ENCODE assay signal across 1 cellular context in the genomic region with DNA sequence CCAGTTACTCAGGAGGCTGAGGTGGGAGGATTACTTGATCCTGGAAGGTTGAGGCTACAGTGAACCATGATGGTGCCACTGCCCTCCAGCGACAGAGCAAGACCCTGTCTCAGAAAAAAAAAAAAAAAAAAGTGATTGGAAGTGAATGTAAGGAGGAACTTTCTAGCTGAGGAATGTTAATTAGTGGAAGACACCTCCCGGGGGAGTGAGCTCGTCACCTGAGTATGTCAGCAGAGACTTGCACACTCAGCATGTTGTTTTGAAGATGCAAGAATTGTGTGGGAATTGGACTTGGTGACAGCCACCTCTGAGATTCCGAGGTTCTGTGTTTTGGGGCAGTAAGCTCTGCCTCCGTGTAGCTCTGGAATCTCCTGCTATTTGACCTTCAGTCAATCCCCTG.
TF ChIP-seq lines count a peak whose summit lies in the region.

No MANE protein-coding gene starts in this region.

TF ChIP-seq in IMR-90, 13 proteins besides CTCF, POLR2A, EP300 and RAD21:
- TF ChIP-seq MAFK (IDR thresholded peaks at IDR 0.05; ENCODE audit: low read depth, low read length) (peak; percentile 33; the same call in 1 of the 2 replicates), RFX5 (IDR thresholded peaks at IDR 0.05; ENCODE audit: low read depth, low read length) (no peak)
TF ChIP-seq in IMR-90: peak in this region for 1.
